16 cellular contexts compared by ENCODE assay signal in the genomic region with DNA sequence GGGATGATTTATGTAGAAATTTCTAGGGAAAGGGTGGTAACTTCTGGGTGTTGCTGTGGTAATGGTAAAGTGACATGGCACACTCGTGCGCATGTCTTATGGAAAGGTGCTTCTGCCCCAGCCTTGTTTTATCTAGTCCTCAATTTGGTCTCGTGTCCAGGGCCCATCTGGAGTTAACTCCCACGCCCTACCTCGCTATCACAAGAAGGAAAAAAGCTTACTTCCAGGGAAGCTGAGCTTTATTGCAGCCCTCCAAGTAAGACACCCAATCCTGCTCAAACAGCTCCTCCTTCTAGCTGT.
DNase-seq lines count a peak whose midpoint lies in the region; ATAC-seq and TF ChIP-seq lines count a peak whose summit lies in the region.
"Had no signal": no experiment of that assay in that cellular context is flagged by ENCODE, and none has a peak within 500 bp of the region (broad histone marks: within the 10 kb centered on the region; RNA-seq: fewer than 3 reads in every experiment).

No MANE protein-coding gene starts in this region.

- H2BK120ac ChIP-seq in mesenchymal stem cell (ENCODE audit: low read depth, low read length), result no peak overlapping the region

- no peak for TF ChIP-seq CTCF in GM23338 (conservative IDR thresholded peaks at IDR 0.05; ENCODE audit: low read depth in 2 of 2)

- H3K9ac ChIP-seq in SK-N-MC (ENCODE audit: insufficient read length), result no peak overlapping the region
- H3K9ac ChIP-seq in mesenchymal stem cell (ENCODE audit: low read length), result no peak overlapping the region

- H3K9me3 ChIP-seq in SK-N-MC (ENCODE audit: low read depth, low read length) (no peaks in the 10 kb centered on the region), mesenchymal stem cell (ENCODE audit: control insufficient read depth, low read length) (peaks cover 31% of the 10 kb centered on the region)
- H3K9me3 ChIP-seq: BE2C had no signal

- no peaks in the 10 kb centered on the region for H3K4me1 ChIP-seq in GM23338 (ENCODE audit: insufficient read depth)
- peaks cover 2% of the 10 kb centered on the region for H3K4me1 ChIP-seq in mesenchymal stem cell (ENCODE audit: control insufficient read depth, insufficient read depth, low read depth, low read length)
- H3K4me1 ChIP-seq: BE2C had no signal

- H4K91ac ChIP-seq in mesenchymal stem cell (ENCODE audit: low read length), result peak overlapping the region; percentile 15

- DNase-seq in GM23338 (ENCODE audit: low spot score), result no peak
- DNase-seq in SK-N-MC (ENCODE audit: low read depth, low spot score), result no peak
- no peak for DNase-seq in mesenchymal stem cell
- peak; percentile 7 for DNase-seq in putamen (ENCODE audit: low spot score)
- DNase-seq in NCI-H2107 (lab: John Stamatoyannopoulos, UW), result no peak
- DNase-seq in HuH-7 (ENCODE audit: low spot score), result no peak
- DNase-seq: BE2C; CD4-positive, alpha-beta memory T cell; COR-L47; DND-41; GDM1; IMR-90 had no signal

- no peaks in the 10 kb centered on the region for H3F3A ChIP-seq in GM23338 (replicated peaks; ENCODE audit: low read depth)

- no peaks in the 10 kb centered on the region for H3K79me1 ChIP-seq in mesenchymal stem cell (replicated peaks; ENCODE audit: low read length, poor library complexity, severe bottlenecking)

- H3K4me1 Mint-ChIP-seq in GM23338, result no peaks in the 10 kb centered on the region
- H3K4me1 Mint-ChIP-seq: CD4-positive, alpha-beta memory T cell had no signal

- no peak overlapping the region for H2BK15ac ChIP-seq in mesenchymal stem cell (ENCODE audit: low read depth, poor library complexity, severe bottlenecking)

- H2BK12ac ChIP-seq in mesenchymal stem cell (ENCODE audit: low read length in 2 of 2), result no peak overlapping the region

- no peak overlapping the region for H3K14ac ChIP-seq in mesenchymal stem cell (ENCODE audit: low read length in 2 of 2)

- no peak overlapping the region for H3K23ac ChIP-seq in mesenchymal stem cell (ENCODE audit: low read length in 2 of 2)

- H3K4me2 ChIP-seq in GM23338 (no peak overlapping the region), mesenchymal stem cell (ENCODE audit: low read length, poor library complexity, severe bottlenecking) (no peak overlapping the region)

- 0 out of 2 replicates have a peak, but pooled peaks cover 6% of the 10 kb centered on the region for H3K9me2 ChIP-seq in GM23338 (ENCODE audit: insufficient read depth)

- peak overlapping the region; percentile 47; the same call in 1 of the 2 replicates for H3K27ac Mint-ChIP-seq in GM23338

- H3K4ac ChIP-seq in mesenchymal stem cell (ENCODE audit: low read depth in 1 of 2, low read length in 2 of 2), result no peak overlapping the region

- WGBS in mesenchymal stem cell, result 88% methylated on average over 5 of the region's 5 CpGs

- no peak overlapping the region for H2AFZ ChIP-seq in GM23338
- no peak overlapping the region for H2AFZ ChIP-seq in mesenchymal stem cell (ENCODE audit: low read depth, low read length)

- H3K36me3 ChIP-seq in GM23338 (ENCODE audit: insufficient read depth) (no peaks in the 10 kb centered on the region; the same call in 1 of the 2 replicates), SK-N-MC (ENCODE audit: insufficient read depth, low read length) (no peaks in the 10 kb centered on the region), mesenchymal stem cell (ENCODE audit: control insufficient read depth in 1 of 2, insufficient read depth in 2 of 2, low read depth in 1 of 2, low read length in 2 of 2) (no peaks in the 10 kb centered on the region)
- H3K36me3 ChIP-seq: BE2C had no signal

- H3K27ac ChIP-seq in GM23338 (ENCODE audit: low read depth) (no peak overlapping the region), SK-N-MC (no peak overlapping the region), mesenchymal stem cell (ENCODE audit: low read length, poor library complexity, severe bottlenecking) (no peak overlapping the region)
- H3K27ac ChIP-seq: C4-2B had no signal

- no peaks in the 10 kb centered on the region for H3K27me3 ChIP-seq in GM23338 (ENCODE audit: insufficient read depth)
- no peaks in the 10 kb centered on the region for H3K27me3 ChIP-seq in mesenchymal stem cell (ENCODE audit: control insufficient read depth in 1 of 2, insufficient read depth in 1 of 2, low read length in 2 of 2)
- H3K27me3 ChIP-seq: BE2C had no signal

- H3K9me3 Mint-ChIP-seq in GM23338, result peaks cover 7% of the 10 kb centered on the region; the same call in 2 of the 3 replicates

- no peak overlapping the region for H2AK5ac ChIP-seq in mesenchymal stem cell (ENCODE audit: low read length, severe bottlenecking)

- no peak for ATAC-seq in GM23338
- no peak for ATAC-seq in HG03135 (IDR thresholded peaks at IDR 0.05; ENCODE audit: unreplicated experiment)
- no peak for ATAC-seq in HG03442 (IDR thresholded peaks at IDR 0.05; ENCODE audit: unreplicated experiment)
- ATAC-seq: HCT116 had no signal

- H4K20me1 ChIP-seq in GM23338 (replicated peaks; ENCODE audit: insufficient read depth), result no peaks in the 10 kb centered on the region

- no peaks in the 10 kb centered on the region for H3K27me3 Mint-ChIP-seq in GM23338 (ENCODE audit: insufficient read depth, low read depth, poor library complexity)
- H3K27me3 Mint-ChIP-seq: CD4-positive, alpha-beta memory T cell had no signal

- no peak overlapping the region for H3K18ac ChIP-seq in mesenchymal stem cell (ENCODE audit: low read depth in 1 of 2, low read length in 2 of 2)

- H2BK5ac ChIP-seq in mesenchymal stem cell (ENCODE audit: low read depth, low read length, poor library complexity, severe bottlenecking), result no peak overlapping the region

- H3K79me2 ChIP-seq in GM23338 (replicated peaks; ENCODE audit: insufficient read depth), result no peaks in the 10 kb centered on the region

- no peaks in the 10 kb centered on the region for H3K36me3 Mint-ChIP-seq in GM23338 (ENCODE audit: low read depth)
- H3K36me3 Mint-ChIP-seq: CD4-positive, alpha-beta memory T cell had no signal

- peak overlapping the region; percentile 40 for H4K8ac ChIP-seq in mesenchymal stem cell (ENCODE audit: low read length)

- no peak overlapping the region for H3K4me3 Mint-ChIP-seq in GM23338
- H3K4me3 Mint-ChIP-seq: CD4-positive, alpha-beta memory T cell had no signal

- H3K4me3 ChIP-seq in GM23338 (no peak overlapping the region), SK-N-MC (peak overlapping the region; percentile 61), mesenchymal stem cell (ENCODE audit: insufficient read depth in 1 of 2, low read depth in 1 of 2, low read length in 2 of 2) (no peak overlapping the region)

TF ChIP-seq in GM23338, 12 proteins besides CTCF, POLR2A, EP300 and RAD21 (continues in another document):
- no peak for TF ChIP-seq STAT1 (IDR thresholded peaks at IDR 0.05; ENCODE audit: unreplicated experiment)
- no peak for TF ChIP-seq ETS1 (IDR thresholded peaks at IDR 0.05)
- no peak for TF ChIP-seq ZNF114 (CRISPR knock-in tag; IDR thresholded peaks at IDR 0.05)
